In genomic region chr3:123313889-123314288, GRCh38 we compare ENCODE assay signal across 1 cellular context.
TF ChIP-seq lines count a peak whose summit lies in the region.

No MANE protein-coding gene starts in this region.

TF ChIP-seq in H1, 55 proteins besides CTCF, POLR2A, EP300 and RAD21 (continued from another document):
- TF ChIP-seq SRF (IDR thresholded peaks at IDR 0.05; ENCODE audit: low read depth, low read length) (no peak), RNF2 (IDR thresholded peaks at IDR 0.05; ENCODE audit: borderline replicate concordance, low read depth, low read length, missing control alignments, poor library complexity, severe bottlenecking) (no peak), GTF2F1 (IDR thresholded peaks at IDR 0.05; ENCODE audit: borderline replicate concordance, low read depth, low read length) (no peak), CTBP2 (IDR thresholded peaks at IDR 0.05; ENCODE audit: borderline replicate concordance, insufficient read depth, insufficient read length, low read length) (no peak)
